Comparison of ENCODE assay signal across 25 cellular contexts in the genomic region with DNA sequence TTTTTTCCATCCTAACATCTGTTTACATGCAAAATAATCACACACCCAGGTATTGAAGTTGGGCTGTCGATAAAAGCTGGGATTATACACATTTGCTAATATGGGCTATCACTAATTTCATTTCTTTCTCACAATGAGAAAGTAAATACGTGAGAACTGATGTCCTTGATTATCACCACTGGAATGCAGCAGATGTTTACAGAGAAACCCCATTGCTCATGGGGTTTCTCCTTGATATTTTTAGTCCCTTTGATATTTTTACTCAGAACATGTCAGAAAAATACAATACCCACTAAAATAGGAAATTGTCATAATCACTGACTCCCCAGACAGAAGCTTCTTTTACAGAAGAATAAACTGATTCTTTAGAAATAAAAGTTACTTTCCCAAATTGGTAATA.
"Had no signal": no experiment of that assay in that cellular context is flagged by ENCODE, and none has a peak within 500 bp of the region (broad histone marks: within the 10 kb centered on the region; RNA-seq: fewer than 3 reads in every experiment).

No MANE protein-coding gene starts in this region.

- H3K4me1 Mint-ChIP-seq: activated CD4-positive, alpha-beta T cell treated with anti-CD3 and anti-CD28 coated beads for 36 hours; activated T-helper 17 cell treated with anti-CD3 and anti-CD28 coated beads, Interleukin-2, amount 50 U/mL, for 72 hours; natural killer cell; stimulated activated effector memory CD8-positive, alpha-beta T cell treated with anti-CD3 and anti-CD28 coated beads, Interleukin-12 subunit alpha, Interleukin-12 subunit beta, amount 100 ng/mL, for 72 hours; stimulated activated naive CD8-positive, alpha-beta T cell treated with anti-CD3 and anti-CD28 coated beads, Interleukin-15, amount 100 ng/mL, for 72 hours; T-cell had no signal

- H3K27ac ChIP-seq: adrenal gland, pancreas, skin epidermis, suprapubic skin had no signal

- H3K36me3 Mint-ChIP-seq: activated naive CD8-positive, alpha-beta T cell; natural killer cell; stimulated activated effector memory CD8-positive, alpha-beta T cell treated with anti-CD3 and anti-CD28 coated beads, Interleukin-12 subunit alpha, Interleukin-12 subunit beta, amount 100 ng/mL, for 72 hours; T-cell had no signal

- H3K36me3 ChIP-seq: adrenal gland, pancreas, suprapubic skin, tibial nerve had no signal

- H3K27ac Mint-ChIP-seq: activated CD4-positive, alpha-beta T cell treated with anti-CD3 and anti-CD28 coated beads for 36 hours; activated naive CD8-positive, alpha-beta T cell; activated T-cell treated with anti-CD3 and anti-CD28 coated beads, Interleukin-2, amount 50 U/mL, for 24 hours; activated T-helper 17 cell treated with anti-CD3 and anti-CD28 coated beads, Interleukin-2, amount 50 U/mL, for 72 hours; natural killer cell; stimulated activated effector memory CD8-positive, alpha-beta T cell treated with anti-CD3 and anti-CD28 coated beads, Interleukin-12 subunit alpha, Interleukin-12 subunit beta, amount 100 ng/mL, for 72 hours; stimulated activated naive CD8-positive, alpha-beta T cell treated with anti-CD3 and anti-CD28 coated beads, Interleukin-15, amount 100 ng/mL, for 72 hours; T-cell; T-helper 2 cell treated with Interferon-gamma antibody and Interleukin-4, amounts not matched to agents 5 μg/mL and 100 μg/mL, for 36 hours; WTC11 had no signal

- H3K4me1 ChIP-seq: adrenal gland, pancreas, suprapubic skin had no signal

- H3K9me3 Mint-ChIP-seq: activated T-helper 17 cell treated with anti-CD3 and anti-CD28 coated beads, Interleukin-2, amount 50 U/mL, for 72 hours; stimulated activated effector memory CD8-positive, alpha-beta T cell treated with anti-CD3 and anti-CD28 coated beads, Interleukin-12 subunit alpha, Interleukin-12 subunit beta, amount 100 ng/mL, for 72 hours; T-cell; T-helper 2 cell treated with Interferon-gamma antibody and Interleukin-4, amounts not matched to agents 5 μg/mL and 100 μg/mL, for 36 hours had no signal

- DNase-seq: activated CD4-positive, alpha-beta T cell treated with anti-CD3 and anti-CD28 coated beads for 36 hours; activated CD4-positive, alpha-beta T cell treated with anti-CD3 and anti-CD28 coated beads, Interleukin-2, amount 50 U/mL, for 4 hours; activated CD8-positive, alpha-beta memory T cell treated with anti-CD3 and anti-CD28 coated beads for 24 hours; activated CD8-positive, alpha-beta memory T cell treated with anti-CD3 and anti-CD28 coated beads, Interleukin-2, amount 50 U/mL, for 4 hours; activated naive CD4-positive, alpha-beta T cell; activated T-cell treated with anti-CD3 and anti-CD28 coated beads, Interleukin-2, amount 50 U/mL, for 24 hours; adrenal gland; cerebellar nuclear complex; effector CD4-positive, alpha-beta T cell; foreskin fibroblast; natural killer cell; pancreas; right cardiac atrium; stimulated activated CD4-positive, alpha-beta T cell treated with anti-CD3 and anti-CD28 coated beads, Interleukin-2, amount 100 ng/mL, for 24 hours; stimulated activated naive CD8-positive, alpha-beta T cell treated with anti-CD3 and anti-CD28 coated beads, Interleukin-15, amount 100 ng/mL, for 72 hours; T-cell had no signal

- H3K4me3 ChIP-seq: adrenal gland, lung, pancreas, skin epidermis, suprapubic skin, tibial nerve had no signal

- H3K9me3 ChIP-seq: adrenal gland, pancreas, suprapubic skin, tibial nerve had no signal

- H3K27me3 Mint-ChIP-seq: activated naive CD8-positive, alpha-beta T cell; activated T-cell treated with anti-CD3 and anti-CD28 coated beads, Interleukin-2, amount 50 U/mL, for 24 hours; activated T-helper 17 cell treated with anti-CD3 and anti-CD28 coated beads, Interleukin-2, amount 50 U/mL, for 72 hours; T-cell had no signal

- H3K27me3 ChIP-seq: adrenal gland, pancreas, suprapubic skin, tibial nerve had no signal

- H3K4me3 Mint-ChIP-seq: activated CD4-positive, alpha-beta T cell treated with anti-CD3 and anti-CD28 coated beads for 36 hours; activated naive CD8-positive, alpha-beta T cell; activated T-cell treated with anti-CD3 and anti-CD28 coated beads, Interleukin-2, amount 50 U/mL, for 24 hours; activated T-helper 17 cell treated with anti-CD3 and anti-CD28 coated beads, Interleukin-2, amount 50 U/mL, for 72 hours; natural killer cell; stimulated activated effector memory CD8-positive, alpha-beta T cell treated with anti-CD3 and anti-CD28 coated beads, Interleukin-12 subunit alpha, Interleukin-12 subunit beta, amount 100 ng/mL, for 72 hours; stimulated activated naive CD8-positive, alpha-beta T cell treated with anti-CD3 and anti-CD28 coated beads, Interleukin-15, amount 100 ng/mL, for 72 hours; T-cell; T-helper 2 cell treated with Interferon-gamma antibody and Interleukin-4, amounts not matched to agents 5 μg/mL and 100 μg/mL, for 36 hours; WTC11 had no signal
